In genomic region chr9:74362423-74362822, GRCh38 we compare ENCODE assay signal across 29 cellular contexts.
"Had no signal": no experiment of that assay in that cellular context is flagged by ENCODE, and none has a peak within 500 bp of the region (broad histone marks: within the 10 kb centered on the region; RNA-seq: fewer than 3 reads in every experiment).

No MANE protein-coding gene starts in this region.

- ATAC-seq: activated CD8-positive, alpha-beta T cell treated with anti-CD3 and anti-CD28 coated beads for 36 hours; activated naive CD4-positive, alpha-beta T cell treated with anti-CD3 and anti-CD28 coated beads, Interleukin-2, amount 50 U/mL, for 72 hours; activated T-cell treated with anti-CD3 and anti-CD28 coated beads, Interleukin-2, amount 50 U/mL, for 4 hours; activated T-cell treated with anti-CD3 and anti-CD28 coated beads, Interleukin-2, amount 50 U/mL, for 72 hours; activated T-helper 17 cell treated with anti-CD3 and anti-CD28 coated beads, Interleukin-2, amount 50 U/mL, for 72 hours; T-helper 17 cell had no signal

- DNase-seq: activated B cell treated with CpG ODN at 0.5 μM for 24 hours; activated CD4-positive, alpha-beta memory T cell treated with anti-CD3 and anti-CD28 coated beads for 36 hours; activated CD4-positive, alpha-beta T cell treated with anti-CD3 and anti-CD28 coated beads for 4 hours; activated CD4-positive, alpha-beta T cell treated with anti-CD3 and anti-CD28 coated beads, Interleukin-2, amount 10 ng/mL, durations not matched to agents 24 days and 14 days; activated CD4-positive, alpha-beta T cell treated with anti-CD3 and anti-CD28 coated beads, Interleukin-2, amount 50 U/mL, for 1 hour; activated CD4-positive, alpha-beta T cell treated with anti-CD3 and anti-CD28 coated beads, Interleukin-2, amount 50 U/mL, for 4 hours; activated CD4-positive, CD25-positive, alpha-beta regulatory T cell treated with anti-CD3 and anti-CD28 coated beads, Interleukin-2, amount 50 U/mL, for 72 hours; activated CD8-positive, alpha-beta memory T cell treated with anti-CD3 and anti-CD28 coated beads, Interleukin-2, amount 50 U/mL, for 4 hours; activated CD8-positive, alpha-beta T cell treated with anti-CD3 and anti-CD28 coated beads for 36 hours; activated effector memory CD4-positive, alpha-beta T cell treated with anti-CD3 and anti-CD28 coated beads, Interleukin-2, amount 50 U/mL, for 16 hours; activated gamma-delta T cell treated with Interleukin-2 at 50 U/mL for 16 hours; activated naive CD4-positive, alpha-beta T cell; activated naive CD4-positive, alpha-beta T cell treated with anti-CD3 and anti-CD28 coated beads for 36 hours; activated naive CD4-positive, alpha-beta T cell treated with anti-CD3 and anti-CD28 coated beads, Interleukin-2, amount 50 U/mL, for 16 hours; activated naive CD8-positive, alpha-beta T cell treated with anti-CD3 and anti-CD28 coated beads for 36 hours; activated T-cell treated with anti-CD3 and anti-CD28 coated beads for 4 hours; activated T-cell treated with anti-CD3 and anti-CD28 coated beads, Interleukin-2, amount 50 U/mL, for 1 hour; activated T-cell treated with anti-CD3 and anti-CD28 coated beads, Interleukin-2, amount 50 U/mL, for 4 hours; activated T-cell treated with anti-CD3 and anti-CD28 coated beads, Interleukin-2, amount 50 U/mL, for 72 hours; adrenal gland; amniotic stem cell; aorta; caudate nucleus; cerebellar nuclear complex; colonic mucosa; T-helper 17 cell; T-helper 9 cell had no signal
